ENCODE assay signal across 15 cellular contexts in the genomic region with DNA sequence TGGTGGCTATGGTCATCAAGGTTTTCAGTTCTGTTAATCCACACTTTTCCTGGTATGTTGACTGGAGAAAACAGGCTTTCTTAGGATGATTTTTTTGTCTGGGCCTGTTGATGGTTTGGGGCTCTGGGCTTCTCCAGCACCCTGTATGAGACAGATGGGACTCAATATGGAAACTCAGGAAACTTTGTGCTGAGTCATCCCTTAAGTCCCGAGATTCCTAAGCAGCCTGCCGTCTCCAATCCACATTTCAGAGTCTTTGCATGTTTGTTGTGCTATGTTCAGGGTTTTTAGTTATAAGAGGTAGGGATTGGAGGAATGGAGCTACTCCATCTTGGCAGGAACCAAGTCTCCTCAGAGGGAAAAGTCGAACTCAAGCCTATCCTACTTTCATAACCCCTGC.
DNase-seq lines count a peak whose midpoint lies in the region; ATAC-seq and TF ChIP-seq lines count a peak whose summit lies in the region.
"Had no signal": no experiment of that assay in that cellular context is flagged by ENCODE, and none has a peak within 500 bp of the region (broad histone marks: within the 10 kb centered on the region; RNA-seq: fewer than 3 reads in every experiment).

No MANE protein-coding gene starts in this region.

- ATAC-seq in heart right ventricle (no peak), GM19455 (IDR thresholded peaks at IDR 0.05; ENCODE audit: unreplicated experiment) (no peak), HG03439 (IDR thresholded peaks at IDR 0.05; ENCODE audit: unreplicated experiment) (no peak)

- 82 to 87% methylated on average over 3 of the region's 3 CpGs for WGBS in heart right ventricle, 2 donors
- WGBS in endodermal cell (ENCODE audit: insufficient coverage in 1 of 2, insufficient read length in 1 of 2), 2 experiments: 80 to 89% methylated on average over 3 of the region's 3 CpGs
- 53% methylated on average over 3 of the region's 3 CpGs for WGBS in smooth muscle cell (ENCODE audit: low lambda C conversion rate)

- no peak overlapping the region for H3K27ac ChIP-seq in right atrium auricular region
- H3K27ac ChIP-seq in heart right ventricle: no peak overlapping the region
- H3K27ac ChIP-seq in endodermal cell (ENCODE audit: low read depth, low read length): no peak overlapping the region
- H3K27ac ChIP-seq in smooth muscle cell (ENCODE audit: low read depth): peak overlapping the region; percentile 91
- H3K27ac ChIP-seq in uterus: no peak overlapping the region
- H3K27ac ChIP-seq: C4-2B had no signal

- no peak overlapping the region for H3K4me3 Mint-ChIP-seq in endodermal cell
- H3K4me3 Mint-ChIP-seq: CD4-positive, alpha-beta memory T cell; IgD-negative memory B cell had no signal

- H3K4me3 ChIP-seq in right atrium auricular region: no peak overlapping the region
- no peak overlapping the region for H3K4me3 ChIP-seq in heart right ventricle
- no peak overlapping the region for H3K4me3 ChIP-seq in endodermal cell (ENCODE audit: low read length)
- no peak overlapping the region for H3K4me3 ChIP-seq in smooth muscle cell
- no peak overlapping the region for H3K4me3 ChIP-seq in uterus

- H3K79me2 ChIP-seq in smooth muscle cell (ENCODE audit: low read depth): no peaks in the 10 kb centered on the region

- intact Hi-C loops in heart right ventricle (cut with DNase I) (no loop called here), uterus (cut with DNase I; ENCODE audit: low total_unique reads) (no loop called here)

- no peaks in the 10 kb centered on the region for H4K20me1 ChIP-seq in smooth muscle cell (ENCODE audit: low read depth)

- no peak overlapping the region for H3K4me2 ChIP-seq in smooth muscle cell

- H3K36me3 ChIP-seq in right atrium auricular region (no peaks in the 10 kb centered on the region), heart right ventricle (no peaks in the 10 kb centered on the region), endodermal cell (ENCODE audit: control insufficient read depth, insufficient read depth, low read length) (no peaks in the 10 kb centered on the region), smooth muscle cell (ENCODE audit: low read depth) (no peaks in the 10 kb centered on the region), uterus (no peaks in the 10 kb centered on the region)
- H3K36me3 ChIP-seq: BE2C had no signal

- TF ChIP-seq CTCF in right atrium auricular region (IDR thresholded peaks at IDR 0.05) (no peak), heart right ventricle (IDR thresholded peaks at IDR 0.05) (no peak), endodermal cell (conservative IDR thresholded peaks at IDR 0.05) (no peak), smooth muscle cell (IDR thresholded peaks at IDR 0.05; ENCODE audit: borderline replicate concordance, insufficient read depth, poor library complexity, severe bottlenecking) (no peak), uterus (IDR thresholded peaks at IDR 0.05) (no peak)

- H3K4me1 Mint-ChIP-seq in endodermal cell: no peaks in the 10 kb centered on the region
- H3K4me1 Mint-ChIP-seq: CD4-positive, alpha-beta memory T cell; IgD-negative memory B cell had no signal

- peaks cover 19% of the 10 kb centered on the region for H3K9me3 Mint-ChIP-seq in endodermal cell

- H3K9ac ChIP-seq in endodermal cell (ENCODE audit: extremely low read depth, low read length, poor library complexity, severe bottlenecking) (no peak overlapping the region), smooth muscle cell (ENCODE audit: low read depth) (peak overlapping the region; percentile 59)

- peaks cover 17% of the 10 kb centered on the region for H3K27me3 Mint-ChIP-seq in endodermal cell (ENCODE audit: insufficient read depth)

- H3K4me1 ChIP-seq in right atrium auricular region (no peaks in the 10 kb centered on the region), heart right ventricle (no peaks in the 10 kb centered on the region), endodermal cell (ENCODE audit: control insufficient read depth, insufficient read depth, low read length) (no peaks in the 10 kb centered on the region), smooth muscle cell (ENCODE audit: low read depth) (no peaks in the 10 kb centered on the region), uterus (no peaks in the 10 kb centered on the region)
- H3K4me1 ChIP-seq: BE2C had no signal

- no peak overlapping the region for H3K27ac Mint-ChIP-seq in endodermal cell
- H3K27ac Mint-ChIP-seq: CD4-positive, alpha-beta memory T cell had no signal

- no peak overlapping the region for H2AFZ ChIP-seq in smooth muscle cell (ENCODE audit: low read depth)

- no peak for TF ChIP-seq POLR2A in uterus (IDR thresholded peaks at IDR 0.05)

- H3K9me3 ChIP-seq in right atrium auricular region (peaks cover 0 to 21% of the 10 kb centered on the region in 2 donors), heart right ventricle (peaks cover 0 to 18% (median 7%) of the 10 kb centered on the region in 11 donors), endodermal cell (ENCODE audit: control insufficient read depth, low read length) (peaks cover 13% of the 10 kb centered on the region), smooth muscle cell (replicated peaks; ENCODE audit: low read depth) (no peaks in the 10 kb centered on the region), uterus (no peaks in the 10 kb centered on the region)
- H3K9me3 ChIP-seq: BE2C had no signal

- DNase-seq in right atrium auricular region (ENCODE audit: low spot score) (peak; percentile 28), heart right ventricle (no peak), RPMI7951 (ENCODE audit: low read depth) (peak; percentile 29), endodermal cell (peak; percentile 42), smooth muscle cell (lab: John Stamatoyannopoulos, UW; ENCODE audit: unreplicated experiment) (no peak), uterus (no peak)
- DNase-seq: BE2C; CD4-positive, alpha-beta memory T cell; DMS79; EL; H7 had no signal

- H3K27me3 ChIP-seq in right atrium auricular region (no peaks in the 10 kb centered on the region), heart right ventricle (peaks cover 0 to 45% (median 0%) of the 10 kb centered on the region in 7 donors), endodermal cell (ENCODE audit: control insufficient read depth, insufficient read depth, low read length, poor library complexity, severe bottlenecking) (peaks cover under 1% of the 10 kb centered on the region), smooth muscle cell (ENCODE audit: low read depth) (no peaks in the 10 kb centered on the region), uterus (no peaks in the 10 kb centered on the region)

- H3K36me3 Mint-ChIP-seq in endodermal cell (ENCODE audit: low read depth): no peaks in the 10 kb centered on the region
- H3K36me3 Mint-ChIP-seq: IgD-negative memory B cell had no signal

- peaks cover 5% of the 10 kb centered on the region for H3F3A ChIP-seq in smooth muscle cell (ENCODE audit: low read depth)

Comparison
In these comparisons a context has a peak if more than half of its experiments do, and no peak if none do; other contexts are left out.
1. DNase-seq: peak in right atrium auricular region (single experiment), RPMI7951 (single experiment) and endodermal cell (single experiment); none in heart right ventricle (0 of 2), smooth muscle cell (single experiment) and uterus (0 of 2).